In genomic region chr22:41468381-41469217, GRCh38 we compare ENCODE assay signal across 8 cellular contexts. TPM values are rescaled to one million over a fixed set of nuclear protein-coding genes. Genes with fewer than 3 reads are reported as not detected.
DNase-seq lines count a peak whose midpoint lies in the region; ATAC-seq and TF ChIP-seq lines count a peak whose summit lies in the region.

ACO2 (plus strand) TSS chr22:41469117; CDS start chr22:41469147, 30 bp downstream.
PHF5A (minus strand) TSS chr22:41468692; CDS start chr22:41468653, 39 bp downstream.

- H3K4me3 ChIP-seq in choroid plexus epithelial cell (ENCODE audit: low read depth, low read length) (peak within 1 kb of the TSS; percentile 99), kidney epithelial cell (ENCODE audit: low read depth, low read length) (peak within 1 kb of the TSS; percentile 92)

- H3K27ac Mint-ChIP-seq in activated CD4-positive, alpha-beta T cell treated with anti-CD3 and anti-CD28 coated beads for 36 hours = peak within 1 kb of the TSS; percentile 99

- peaks cover 3% of the 10 kb centered on the region for H3K36me3 ChIP-seq in kidney epithelial cell (ENCODE audit: control insufficient read depth, insufficient read depth, low read length)

- POLR2A ChIA-PET in activated CD4-positive, alpha-beta T cell treated with anti-CD3 and anti-CD28 coated beads for 36 hours (lab: Charles Lee) = interaction anchor here (0.6 to 2.5 kb wide), 20 partner anchors 8 to 614 kb away, joined by 3 to 53 read pairs (median 4); partner anchors contain the start of genes DESI1, PMM1, RANGAP1 and TEF

- H3K36me3 Mint-ChIP-seq in activated CD4-positive, alpha-beta T cell treated with anti-CD3 and anti-CD28 coated beads for 36 hours (ENCODE audit: low read depth) = peaks cover 36% of the 10 kb centered on the region

- no peaks in the 10 kb centered on the region for H3K27me3 ChIP-seq in kidney epithelial cell (ENCODE audit: control insufficient read depth, insufficient read depth, low read length)

- H3K4me1 Mint-ChIP-seq in activated CD4-positive, alpha-beta T cell treated with anti-CD3 and anti-CD28 coated beads for 36 hours = peaks cover 47% of the 10 kb centered on the region

- CTCF ChIA-PET in activated CD4-positive, alpha-beta T cell treated with anti-CD3 and anti-CD28 coated beads for 36 hours (lab: Charles Lee) = interaction anchor here (0.6 to 2.5 kb wide), 18 partner anchors 8 to 516 kb away, joined by 3 to 22 read pairs (median 3); partner anchors contain the start of gene TOB2

- no peaks in the 10 kb centered on the region for H3K9me3 Mint-ChIP-seq in activated CD4-positive, alpha-beta T cell treated with anti-CD3 and anti-CD28 coated beads for 36 hours (ENCODE audit: low read depth)

- intact Hi-C loops in activated CD4-positive, alpha-beta T cell treated with anti-CD3 and anti-CD28 coated beads for 36 hours (cut with DNase I, micrococcal nuclease) = loop anchor here (1.0 to 5.0 kb wide), 15 partner anchors 20 to 611 kb away; partner anchors contain the start of genes DESI1 (in 2 of the 2), RANGAP1 (in 2 of the 2), TEF (in 2 of the 2) and XRCC6 (in 2 of the 2)

- peak; percentile 75 for ATAC-seq in HG03442 (IDR thresholded peaks at IDR 0.05; ENCODE audit: unreplicated experiment)
- peak; percentile 94 for ATAC-seq in activated CD4-positive, alpha-beta T cell treated with anti-CD3 and anti-CD28 coated beads for 36 hours

- TF ChIP-seq CTCF in choroid plexus epithelial cell (conservative IDR thresholded peaks at IDR 0.05; ENCODE audit: low read depth, low read length) = no peak
- no peak for TF ChIP-seq CTCF in kidney epithelial cell (IDR thresholded peaks at IDR 0.05; ENCODE audit: insufficient read depth, low read length, poor library complexity, severe bottlenecking)

- peak within 1 kb of the TSS; percentile 90 for H3K4me3 Mint-ChIP-seq in activated CD4-positive, alpha-beta T cell treated with anti-CD3 and anti-CD28 coated beads for 36 hours

- peak; percentile 99 for DNase-seq in Ammon's horn (ENCODE audit: low spot score)
- peak; percentile 93 for DNase-seq in GM19238 (ENCODE audit: insufficient read length, low spot score)
- DNase-seq in NCI-H524 (lab: John Stamatoyannopoulos, UW) = peak; percentile 98 to 99
- DNase-seq in activated CD4-positive, alpha-beta T cell treated with anti-CD3 and anti-CD28 coated beads for 36 hours = peak; percentile 98
- DNase-seq in choroid plexus epithelial cell (ENCODE audit: low read depth) = peak; percentile 99
- DNase-seq in kidney epithelial cell (ENCODE audit: low read depth) = peak; percentile 89
- peak; percentile 95 to 98 for DNase-seq in stimulated activated CD4-positive, alpha-beta T cell treated with anti-CD3 and anti-CD28 coated beads, Interleukin-15, amount 100 ng/mL, for 48 hours (ENCODE audit: low read depth in 2 of 2)

- H3K27me3 Mint-ChIP-seq in activated CD4-positive, alpha-beta T cell treated with anti-CD3 and anti-CD28 coated beads for 36 hours = no peaks in the 10 kb centered on the region

RNA-seq across cellular contexts. Expression of gene ACO2, which starts in this region (rescaled TPM):
- total RNA-seq in activated CD4-positive, alpha-beta T cell treated with anti-CD3 and anti-CD28 coated beads for 36 hours = 100 to 1,000 TPM in 1 of 2 experiments, 10 to 100 TPM in 1; 95.4 to 106 TPM
- 103 and 110 TPM in 2 replicates for total RNA-seq in kidney epithelial cell

RNA-seq across cellular contexts. Expression of gene PHF5A, which starts in this region (rescaled TPM):
- 10 to 100 TPM; 54.5 to 61.1 TPM for total RNA-seq in activated CD4-positive, alpha-beta T cell treated with anti-CD3 and anti-CD28 coated beads for 36 hours
- 50.6 and 53.3 TPM in 2 replicates for total RNA-seq in kidney epithelial cell

Comparison
In these comparisons a context has a peak if more than half of its experiments do, and no peak if none do; other contexts are left out.
1. Peak in every context shown above with its lines: DNase-seq, ATAC-seq and H3K4me3 ChIP-seq.